Comparison of ENCODE assay signal across 1 cellular context in the genomic region with DNA sequence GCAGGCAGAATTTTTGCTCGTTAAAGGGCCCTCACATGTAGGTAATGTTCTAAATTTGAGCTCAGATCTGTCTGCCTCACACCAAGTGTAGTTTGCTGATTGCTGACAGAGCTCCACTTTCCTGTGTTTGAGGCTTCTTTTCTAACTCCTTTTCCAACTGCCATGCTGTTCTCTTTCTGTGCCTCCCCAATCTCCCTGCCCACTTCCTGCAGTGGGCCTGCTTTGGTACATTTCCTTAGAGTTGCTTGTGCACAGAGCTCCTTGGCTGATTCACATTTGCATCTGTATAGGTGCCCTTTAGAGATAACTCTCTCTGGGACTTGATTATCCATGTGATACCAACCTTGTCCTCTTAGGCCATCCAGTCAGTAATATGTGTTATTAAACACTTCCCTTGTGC.
TF ChIP-seq lines count a peak whose summit lies in the region.

No MANE protein-coding gene starts in this region.

TF ChIP-seq in HEK293T, 16 proteins besides CTCF, POLR2A, EP300 and RAD21:
- TF ChIP-seq SP1 (IDR thresholded peaks at IDR 0.05) (no peak), ARNT (IDR thresholded peaks at IDR 0.05) (no peak), SUZ12 (IDR thresholded peaks at IDR 0.05) (no peak), HDGF (IDR thresholded peaks at IDR 0.05; ENCODE audit: borderline replicate concordance) (no peak), LEF1 (IDR thresholded peaks at IDR 0.05; ENCODE audit: borderline replicate concordance) (no peak), ELF4 (IDR thresholded peaks at IDR 0.05) (no peak)
